9 cellular contexts compared by ENCODE assay signal in the genomic region with DNA sequence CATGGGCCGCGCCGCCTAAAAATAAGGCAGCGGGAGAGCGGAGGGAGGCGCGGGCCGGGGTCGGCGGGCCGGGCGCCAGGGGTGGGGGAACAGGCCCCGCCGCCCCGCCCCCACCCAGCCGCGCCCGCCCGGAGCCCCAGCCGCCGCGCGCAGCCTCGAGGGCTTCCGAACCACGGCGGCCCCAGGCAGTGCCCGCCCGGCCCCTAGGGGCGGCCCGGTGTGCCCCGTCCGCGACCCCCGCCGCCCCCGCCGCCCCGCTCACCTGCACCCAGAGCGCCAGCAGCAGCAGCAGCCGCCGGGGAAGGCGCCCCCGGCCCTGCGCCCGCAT. TPM values are rescaled to one million over a fixed set of nuclear protein-coding genes. Genes with fewer than 3 reads are reported as not detected.
DNase-seq lines count a peak whose midpoint lies in the region; ATAC-seq and TF ChIP-seq lines count a peak whose summit lies in the region.
"Had no signal": no experiment of that assay in that cellular context is flagged by ENCODE, and none has a peak within 500 bp of the region (broad histone marks: within the 10 kb centered on the region; RNA-seq: fewer than 3 reads in every experiment).

No MANE protein-coding gene starts in this region.

- TF ChIP-seq CTCF in GM23338 (conservative IDR thresholded peaks at IDR 0.05; ENCODE audit: low read depth in 2 of 2) (no peak), RWPE2 (IDR thresholded peaks at IDR 0.05; ENCODE audit: poor library complexity, severe bottlenecking) (no peak), esophagus squamous epithelium (IDR thresholded peaks at IDR 0.05) (no peak), retinal pigment epithelial cell (conservative IDR thresholded peaks at IDR 0.05; ENCODE audit: low read depth, low read length) (no peak)

- H3K4me1 ChIP-seq in GM23338 (ENCODE audit: insufficient read depth) (no peaks in the 10 kb centered on the region), RWPE2 (ENCODE audit: insufficient read depth, poor library complexity, severe bottlenecking) (peaks cover 19% of the 10 kb centered on the region), esophagus squamous epithelium (peaks cover 42 to 78% (median 56%) of the 10 kb centered on the region in 3 donors), GM23248 (ENCODE audit: insufficient read depth) (no peaks in the 10 kb centered on the region)

- intact Hi-C loops in esophagus squamous epithelium (cut with DNase I) = loop anchor here (5.0 kb wide), 1 partner anchor 76 kb away; no protein-coding TSS in a partner anchor

- peak overlapping the region; percentile 50; the same call in 1 of the 3 replicates for H3K4me3 Mint-ChIP-seq in GM23338

- DNase-seq in GM23338 (ENCODE audit: low spot score) = peak; percentile 58
- DNase-seq in RWPE2 (ENCODE audit: low spot score) = no peak
- DNase-seq in esophagus squamous epithelium (lab: John Stamatoyannopoulos, UW) = no peak
- DNase-seq in retinal pigment epithelial cell (ENCODE audit: low read depth) = no peak
- DNase-seq in NCI-H2196 treated with DMSO at 0.1 percent for 48 hours (lab: John Stamatoyannopoulos, UW; ENCODE audit: unreplicated experiment) = no peak
- no peak for DNase-seq in stimulated activated CD4-positive, alpha-beta T cell treated with anti-CD3 and anti-CD28 coated beads, Interleukin-15, amount 100 ng/mL, for 24 hours
- no peak for DNase-seq in middle frontal gyrus (ENCODE audit: extremely low spot score, low spot score)
- no peak for DNase-seq in GM23248
- DNase-seq: islet precursor cell had no signal

- H3K4me2 ChIP-seq in GM23338 (peak overlapping the region; percentile 73), GM23248 (ENCODE audit: unreplicated experiment) (no peak overlapping the region)

- H3K9me3 ChIP-seq in RWPE2 (ENCODE audit: severe bottlenecking) (no peaks in the 10 kb centered on the region), esophagus squamous epithelium (no peaks in the 10 kb centered on the region), GM23248 (ENCODE audit: low read depth) (no peaks in the 10 kb centered on the region)

- H3K9me3 Mint-ChIP-seq in GM23338 = no peaks in the 10 kb centered on the region; the same call in 2 of the 3 replicates

- H3K36me3 Mint-ChIP-seq in GM23338 (ENCODE audit: low read depth) = no peaks in the 10 kb centered on the region

- H3K36me3 ChIP-seq in GM23338 (ENCODE audit: insufficient read depth) = no peaks in the 10 kb centered on the region
- H3K36me3 ChIP-seq in RWPE2 (ENCODE audit: low read depth) = peaks cover 4% of the 10 kb centered on the region; the same call in 1 of the 2 replicates
- no peaks in the 10 kb centered on the region for H3K36me3 ChIP-seq in esophagus squamous epithelium
- no peaks in the 10 kb centered on the region for H3K36me3 ChIP-seq in GM23248 (ENCODE audit: low read depth)

- H3F3A ChIP-seq in GM23338 (replicated peaks; ENCODE audit: low read depth) (no peaks in the 10 kb centered on the region), GM23248 (ENCODE audit: insufficient read depth) (no peaks in the 10 kb centered on the region)

- H3K9me2 ChIP-seq in GM23338 (ENCODE audit: insufficient read depth) (no peaks in the 10 kb centered on the region), GM23248 (ENCODE audit: insufficient read depth) (no peaks in the 10 kb centered on the region)

- H3K4me3 ChIP-seq in GM23338 (peak overlapping the region; percentile 54; the same call in 1 of the 2 replicates), RWPE2 (ENCODE audit: severe bottlenecking) (peak overlapping the region; percentile 36), esophagus squamous epithelium (peak overlapping the region; percentile 36 to 75 (median 47)), retinal pigment epithelial cell (ENCODE audit: low read length) (peak overlapping the region; percentile 21), GM23248 (no peak overlapping the region)

- H3K27ac ChIP-seq in GM23338 (ENCODE audit: low read depth) (no peak overlapping the region), RWPE2 (ENCODE audit: poor library complexity, severe bottlenecking) (peak overlapping the region; percentile 78), esophagus squamous epithelium (peak overlapping the region; percentile 20 to 78 (median 71)), GM23248 (no peak overlapping the region)

- H3K4me1 Mint-ChIP-seq in GM23338 = no peaks in the 10 kb centered on the region

- TF ChIP-seq POLR2A in esophagus squamous epithelium (IDR thresholded peaks at IDR 0.05) = no peak

- H3K79me2 ChIP-seq in GM23338 (replicated peaks; ENCODE audit: insufficient read depth) (no peaks in the 10 kb centered on the region), GM23248 (ENCODE audit: insufficient read depth) (no peaks in the 10 kb centered on the region)

- peaks cover 18% of the 10 kb centered on the region for H3K27me3 Mint-ChIP-seq in GM23338 (ENCODE audit: insufficient read depth, low read depth, poor library complexity)

- H3K27me3 ChIP-seq in GM23338 (ENCODE audit: insufficient read depth) (peaks cover 20% of the 10 kb centered on the region), RWPE2 (ENCODE audit: insufficient read depth, poor library complexity, severe bottlenecking) (no peaks in the 10 kb centered on the region), esophagus squamous epithelium (peaks cover 0 to 94% (median 0%) of the 10 kb centered on the region in 4 donors), GM23248 (replicated peaks; ENCODE audit: insufficient read depth) (peaks cover 17% of the 10 kb centered on the region; the same call in 1 of the 2 replicates)

- in situ Hi-C loops in GM23248 (cut with MboI) = no loop called here

- no CpG with 5 or more reads among the region's 46 CpGs for WGBS in esophagus squamous epithelium, 2 donors
- 0 to 1% methylated on average over 2 to 25 of the region's 46 CpGs for WGBS in GM23248 (ENCODE audit: low coverage in 1 of 2, low lambda C conversion rate in 2 of 2, missing lambda C conversion rate in 2 of 2), 2 experiments

- H3K9ac ChIP-seq in GM23248 = no peak overlapping the region

- no peak overlapping the region for H2AFZ ChIP-seq in GM23338
- H2AFZ ChIP-seq in GM23248 = no peak overlapping the region

- no peak for ATAC-seq in GM23338
- no peak for ATAC-seq in RWPE2 (ENCODE audit: low read depth)

- no peak overlapping the region for H3K27ac Mint-ChIP-seq in GM23338

- H4K20me1 ChIP-seq in GM23338 (replicated peaks; ENCODE audit: insufficient read depth) (no peaks in the 10 kb centered on the region), GM23248 (ENCODE audit: insufficient read depth) (no peaks in the 10 kb centered on the region)

TF ChIP-seq in GM23338, 12 proteins besides CTCF, POLR2A, EP300 and RAD21 (continues in another document):
- TF ChIP-seq STAT1 (IDR thresholded peaks at IDR 0.05; ENCODE audit: unreplicated experiment) = no peak
- TF ChIP-seq, protein P1, sequence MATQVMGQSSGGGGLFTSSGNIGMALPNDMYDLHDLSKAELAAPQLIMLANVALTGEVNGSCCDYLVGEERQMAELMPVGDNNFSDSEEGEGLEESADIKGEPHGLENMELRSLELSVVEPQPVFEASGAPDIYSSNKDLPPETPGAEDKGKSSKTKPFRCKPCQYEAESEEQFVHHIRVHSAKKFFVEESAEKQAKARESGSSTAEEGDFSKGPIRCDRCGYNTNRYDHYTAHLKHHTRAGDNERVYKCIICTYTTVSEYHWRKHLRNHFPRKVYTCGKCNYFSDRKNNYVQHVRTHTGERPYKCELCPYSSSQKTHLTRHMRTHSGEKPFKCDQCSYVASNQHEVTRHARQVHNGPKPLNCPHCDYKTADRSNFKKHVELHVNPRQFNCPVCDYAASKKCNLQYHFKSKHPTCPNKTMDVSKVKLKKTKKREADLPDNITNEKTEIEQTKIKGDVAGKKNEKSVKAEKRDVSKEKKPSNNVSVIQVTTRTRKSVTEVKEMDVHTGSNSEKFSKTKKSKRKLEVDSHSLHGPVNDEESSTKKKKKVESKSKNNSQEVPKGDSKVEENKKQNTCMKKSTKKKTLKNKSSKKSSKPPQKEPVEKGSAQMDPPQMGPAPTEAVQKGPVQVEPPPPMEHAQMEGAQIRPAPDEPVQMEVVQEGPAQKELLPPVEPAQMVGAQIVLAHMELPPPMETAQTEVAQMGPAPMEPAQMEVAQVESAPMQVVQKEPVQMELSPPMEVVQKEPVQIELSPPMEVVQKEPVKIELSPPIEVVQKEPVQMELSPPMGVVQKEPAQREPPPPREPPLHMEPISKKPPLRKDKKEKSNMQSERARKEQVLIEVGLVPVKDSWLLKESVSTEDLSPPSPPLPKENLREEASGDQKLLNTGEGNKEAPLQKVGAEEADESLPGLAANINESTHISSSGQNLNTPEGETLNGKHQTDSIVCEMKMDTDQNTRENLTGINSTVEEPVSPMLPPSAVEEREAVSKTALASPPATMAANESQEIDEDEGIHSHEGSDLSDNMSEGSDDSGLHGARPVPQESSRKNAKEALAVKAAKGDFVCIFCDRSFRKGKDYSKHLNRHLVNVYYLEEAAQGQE (IDR thresholded peaks at IDR 0.05; ENCODE audit: unreplicated experiment) = no peak
- no peak for TF ChIP-seq EZH2 (IDR thresholded peaks at IDR 0.05; ENCODE audit: low read depth, unreplicated experiment)
- TF ChIP-seq ZNF114 (CRISPR knock-in tag; IDR thresholded peaks at IDR 0.05) = no peak
- TF ChIP-seq CREB1 (CRISPR knock-in tag; IDR thresholded peaks at IDR 0.05; ENCODE audit: low read depth) = no peak
- TF ChIP-seq, protein P2, sequence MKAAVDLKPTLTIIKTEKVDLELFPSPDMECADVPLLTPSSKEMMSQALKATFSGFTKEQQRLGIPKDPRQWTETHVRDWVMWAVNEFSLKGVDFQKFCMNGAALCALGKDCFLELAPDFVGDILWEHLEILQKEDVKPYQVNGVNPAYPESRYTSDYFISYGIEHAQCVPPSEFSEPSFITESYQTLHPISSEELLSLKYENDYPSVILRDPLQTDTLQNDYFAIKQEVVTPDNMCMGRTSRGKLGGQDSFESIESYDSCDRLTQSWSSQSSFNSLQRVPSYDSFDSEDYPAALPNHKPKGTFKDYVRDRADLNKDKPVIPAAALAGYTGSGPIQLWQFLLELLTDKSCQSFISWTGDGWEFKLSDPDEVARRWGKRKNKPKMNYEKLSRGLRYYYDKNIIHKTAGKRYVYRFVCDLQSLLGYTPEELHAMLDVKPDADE (IDR thresholded peaks at IDR 0.05) = no peak
- TF ChIP-seq ZNF331 (CRISPR knock-in tag; IDR thresholded peaks at IDR 0.05; ENCODE audit: low read depth) = no peak
- TF ChIP-seq POLR2AphosphoS5 (IDR thresholded peaks at IDR 0.05; ENCODE audit: low read depth) = no peak

RNA-seq across cellular contexts. Expression of a gene that starts 0.5 kb away (rescaled TPM):
- total RNA-seq in GM23338 (2014; rRNA removed; shearing (Covaris generic)) = 9.6 and 10.3 TPM in 2 replicates
- polyA plus RNA-seq in GM23338 (2016; fragmentation: Nextera tagmentation; extraction: Ambion mirVana) (1.9 and 2.6 TPM in 2 replicates), GM23248 (2016; fragmentation: Nextera tagmentation; extraction: Ambion mirVana) (0.25 TPM in 1 of 2 replicates, not detected in the other)
- total RNA-seq in esophagus squamous epithelium = 10 to 100 TPM; 20.7 to 29.4 (median 23.3) TPM
- 0.13 and 1.5 TPM in 2 replicates for total RNA-seq in GM23248 (2014; rRNA removed; shearing (Covaris generic))

RNA-seq across cellular contexts. Expression of a gene that starts 13.1 kb away (rescaled TPM):
- 13.6 and 14.8 TPM in 2 replicates for total RNA-seq in GM23338 (2014; rRNA removed; shearing (Covaris generic))
- polyA plus RNA-seq in GM23338 (2016; fragmentation: Nextera tagmentation; extraction: Ambion mirVana) (38.4 and 41.0 TPM in 2 replicates), GM23248 (2016; fragmentation: Nextera tagmentation; extraction: Ambion mirVana) (10.8 and 12.4 TPM in 2 replicates)
- 10 to 100 TPM in 3 of 4 donors, 1 to 10 TPM in 1; 9.7 to 17.6 (median 15.4) TPM for total RNA-seq in esophagus squamous epithelium
- 6.3 and 8.6 TPM in 2 replicates for total RNA-seq in GM23248 (2014; rRNA removed; shearing (Covaris generic))

Comparison
In these comparisons a context has a peak if more than half of its experiments do, and no peak if none do; other contexts are left out.
1. H3K27ac ChIP-seq: peak in RWPE2 (single experiment) and esophagus squamous epithelium (4 of 4); none in GM23338 (single experiment) and GM23248 (single experiment).